ENCODE assay signal across 11 cellular contexts in the genomic region with DNA sequence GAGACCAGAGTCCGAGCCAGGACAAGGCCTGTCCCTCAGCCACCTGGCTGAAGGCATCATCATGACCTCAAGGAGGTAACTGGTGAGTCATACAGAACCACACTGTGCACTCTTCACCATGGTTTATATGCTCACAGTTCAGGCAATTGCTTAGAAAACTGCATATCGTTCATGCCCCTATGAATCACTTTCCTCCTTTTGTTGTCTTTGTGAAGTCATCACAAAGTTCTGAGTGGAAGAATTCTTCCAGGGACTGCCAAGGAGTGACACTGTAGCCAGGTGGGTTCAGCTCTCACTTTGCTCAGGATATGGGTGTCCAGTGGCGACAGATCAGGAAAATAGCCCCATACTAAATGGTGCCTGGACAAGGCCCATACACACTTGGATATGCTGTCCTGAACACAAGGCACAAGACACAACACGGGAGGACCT.
DNase-seq lines count a peak whose midpoint lies in the region; ATAC-seq, FAIRE-seq and TF ChIP-seq lines count a peak whose summit lies in the region.
"Had no signal": no experiment of that assay in that cellular context is flagged by ENCODE, and none has a peak within 500 bp of the region (broad histone marks: within the 10 kb centered on the region; RNA-seq: fewer than 3 reads in every experiment).

No MANE protein-coding gene starts in this region.

- H3K36me3 ChIP-seq in SJCRH30 = no peaks in the 10 kb centered on the region
- no peaks in the 10 kb centered on the region for H3K36me3 ChIP-seq in endothelial cell of umbilical vein (ENCODE audit: control insufficient read depth in 2 of 2, extremely low read depth in 1 of 2, insufficient read depth in 2 of 2, low read length in 2 of 2)
- H3K36me3 ChIP-seq in trophoblast cell (ENCODE audit: control insufficient read depth in 1 of 2, insufficient read depth in 2 of 2, low read length in 2 of 2) = peaks cover 0 to 2% of the 10 kb centered on the region in 2 experiments

- H4K91ac ChIP-seq in trophoblast cell (ENCODE audit: low read depth, low read length) = no peak overlapping the region

- peak overlapping the region; percentile 37 for H3K4me2 ChIP-seq in endothelial cell of umbilical vein (ENCODE audit: insufficient read depth, low read length)
- no peak overlapping the region for H3K4me2 ChIP-seq in trophoblast cell (ENCODE audit: low read length)

- intact Hi-C loops in endothelial cell of umbilical vein (cut with micrococcal nuclease) = loop anchor here (1.0 to 2.0 kb wide), 5 partner anchors 83 to 284 kb away; a partner anchor contains a TSS

- WGBS in trophoblast cell (ENCODE audit: extremely low coverage, insufficient coverage, insufficient read length) = no CpG with 5 or more reads among the region's 4 CpGs

- H2BK12ac ChIP-seq in trophoblast cell (ENCODE audit: low read length) = no peak overlapping the region

- H3K23ac ChIP-seq in trophoblast cell (ENCODE audit: low read length) = no peak overlapping the region

- no peaks in the 10 kb centered on the region for H3K79me1 ChIP-seq in trophoblast cell (ENCODE audit: low read length)

- no peak for TF ChIP-seq CTCF in endothelial cell of umbilical vein (IDR thresholded peaks at IDR 0.05; ENCODE audit: extremely low read depth in 1 of 2, insufficient read depth in 1 of 2, low read depth in 1 of 2, low read length in 2 of 2)

- no peak overlapping the region for H2AK5ac ChIP-seq in trophoblast cell (ENCODE audit: low read length)

- dilution Hi-C loops in endothelial cell of umbilical vein (cut with MboI; ENCODE audit: extremely low pct_ligation_motif_present, low sequenced_read_pairs) = no loop called here

- H3K4ac ChIP-seq in trophoblast cell (ENCODE audit: low read depth, low read length) = no peak overlapping the region

- CTCF ChIA-PET in endothelial cell of umbilical vein (lab: Charles Lee) = interaction anchor here (1.1 to 1.3 kb wide), 2 partner anchors 92 to 147 kb away, joined by 3 to 4 read pairs; a partner anchor contains a TSS

- H3K14ac ChIP-seq in trophoblast cell (ENCODE audit: low read length) = no peak overlapping the region

- H3K9ac ChIP-seq in endothelial cell of umbilical vein (replicated peaks; ENCODE audit: extremely low read depth, insufficient read depth, low read length) = peak overlapping the region; percentile 44
- H3K9ac ChIP-seq in trophoblast cell (ENCODE audit: low read length) = no peak overlapping the region

- H3K9me3 ChIP-seq in SJCRH30 (replicated peaks) (no peaks in the 10 kb centered on the region), endothelial cell of umbilical vein (replicated peaks; ENCODE audit: control insufficient read depth, insufficient read depth, low read length) (no peaks in the 10 kb centered on the region), trophoblast cell (ENCODE audit: insufficient read depth, low read depth, low read length) (peaks cover 6% of the 10 kb centered on the region)

- no peak overlapping the region for H2BK5ac ChIP-seq in trophoblast cell (ENCODE audit: low read depth, low read length, poor library complexity)

- H3K4me3 ChIP-seq in SJCRH30 (no peak overlapping the region), endothelial cell of umbilical vein (replicated peaks in 1 of 3; ENCODE audit: insufficient read depth in 1 of 3, low read depth in 1 of 3, low read length in 3 of 3) (no peak overlapping the region), trophoblast cell (ENCODE audit: low read depth, low read length) (no peak overlapping the region)

- H3K4me1 ChIP-seq in SJCRH30 (peaks cover 4% of the 10 kb centered on the region; the same call in 1 of the 2 replicates), endothelial cell of umbilical vein (ENCODE audit: control insufficient read depth, extremely low read depth, insufficient read depth, low read length) (peaks cover 22% of the 10 kb centered on the region), trophoblast cell (ENCODE audit: control insufficient read depth in 1 of 2, insufficient read depth in 2 of 2, low read length in 2 of 2) (no peaks in the 10 kb centered on the region)

- no peak overlapping the region for H3K18ac ChIP-seq in trophoblast cell (ENCODE audit: low read length)

- no peaks in the 10 kb centered on the region for H3K9me1 ChIP-seq in endothelial cell of umbilical vein (replicated peaks; ENCODE audit: control insufficient read depth, extremely low read depth, insufficient read depth, low read length)

- H4K8ac ChIP-seq in trophoblast cell (ENCODE audit: low read depth, low read length) = no peak overlapping the region

- H3K27me3 ChIP-seq in SJCRH30 (no peaks in the 10 kb centered on the region), endothelial cell of umbilical vein (ENCODE audit: control insufficient read depth in 2 of 2, insufficient read depth in 2 of 2, low read length in 2 of 2) (no peaks in the 10 kb centered on the region), trophoblast cell (ENCODE audit: insufficient read depth, low read length) (no peaks in the 10 kb centered on the region)

- peaks cover 2% of the 10 kb centered on the region for H3K79me2 ChIP-seq in endothelial cell of umbilical vein (ENCODE audit: control insufficient read depth, insufficient read depth, low read length)
- H3K79me2 ChIP-seq in trophoblast cell (ENCODE audit: control insufficient read depth, insufficient read depth, low read length, poor library complexity) = no peaks in the 10 kb centered on the region

- H3K27ac ChIP-seq in SJCRH30 = no peak overlapping the region
- H3K27ac ChIP-seq in endothelial cell of umbilical vein (ENCODE audit: insufficient read depth, low read depth, low read length) = peak overlapping the region; percentile 95
- no peak overlapping the region for H3K27ac ChIP-seq in trophoblast cell (ENCODE audit: low read depth, low read length)

- POLR2A ChIA-PET in endothelial cell of umbilical vein (lab: Charles Lee) = no interaction called here

- DNase-seq in GM12892 (ENCODE audit: insufficient read length) (no peak), SJCRH30 (peak; percentile 8 to 9), endothelial cell of umbilical vein (ENCODE audit: low read depth, low spot score) (peak; percentile 93), trophoblast cell (peak; percentile 56 to 84)
- DNase-seq: MV-4-11; stimulated activated CD4-positive, alpha-beta T cell treated with anti-CD3 and anti-CD28 coated beads, Interleukin-2, amount 100 ng/mL, for 48 hours had no signal

- H4K12ac ChIP-seq in trophoblast cell (ENCODE audit: low read depth, low read length) = no peak overlapping the region

- ATAC-seq in GM19397 (IDR thresholded peaks at IDR 0.05; ENCODE audit: unreplicated experiment) (no peak), HG02870 (IDR thresholded peaks at IDR 0.05; ENCODE audit: unreplicated experiment) (no peak), GM18868 (IDR thresholded peaks at IDR 0.05; ENCODE audit: unreplicated experiment) (no peak), HG03045 (IDR thresholded peaks at IDR 0.05; ENCODE audit: unreplicated experiment) (no peak)
- ATAC-seq: left lobe of liver had no signal

- no peak for TF ChIP-seq POLR2A in GM12892 (IDR thresholded peaks at IDR 0.05; ENCODE audit: low read depth, low read length)
- no peak for TF ChIP-seq POLR2A in endothelial cell of umbilical vein (IDR thresholded peaks at IDR 0.05; ENCODE audit: low read depth, low read length)

- no TSS peak for BruUV-seq in endothelial cell of umbilical vein (replicated peaks; lab: Mats Ljungman, UMichigan)

- H4K20me1 ChIP-seq in endothelial cell of umbilical vein (replicated peaks; ENCODE audit: control insufficient read depth, extremely low read depth, insufficient read depth, low read length) = no peaks in the 10 kb centered on the region

- FAIRE-seq in GM12892 (lab: Jason Lieb, UNC) = peak; percentile 48
- FAIRE-seq in endothelial cell of umbilical vein (lab: Jason Lieb, UNC) = peak; percentile 99

- no peak overlapping the region for H2BK120ac ChIP-seq in trophoblast cell (ENCODE audit: insufficient read depth, low read length, poor library complexity)

- no peak overlapping the region for H2AFZ ChIP-seq in endothelial cell of umbilical vein (ENCODE audit: low read depth, low read length)
- H2AFZ ChIP-seq in trophoblast cell (ENCODE audit: insufficient read depth, low read length, poor library complexity) = no peak overlapping the region

TF ChIP-seq in endothelial cell of umbilical vein, 7 proteins besides CTCF, POLR2A, EP300 and RAD21:
- TF ChIP-seq MYC (IDR thresholded peaks at IDR 0.05; ENCODE audit: low read depth, low read length) (no peak), POLR2AphosphoS5 (IDR thresholded peaks at IDR 0.05; ENCODE audit: insufficient read depth, low read depth, low read length) (peak; percentile 74), EZH2 (IDR thresholded peaks at IDR 0.05; ENCODE audit: borderline replicate concordance, low read depth, low read length, severe bottlenecking) (no peak), FOS (IDR thresholded peaks at IDR 0.05; ENCODE audit: borderline replicate concordance, insufficient read depth, low read length) (peak; percentile 100), GATA2 (IDR thresholded peaks at IDR 0.05; ENCODE audit: insufficient read depth, insufficient read length, low read depth, low read length) (peak; percentile 54), JUN (IDR thresholded peaks at IDR 0.05; ENCODE audit: borderline replicate concordance, insufficient read depth, insufficient read length, low read depth) (peak; percentile 99)
- TF ChIP-seq, protein P1, sequence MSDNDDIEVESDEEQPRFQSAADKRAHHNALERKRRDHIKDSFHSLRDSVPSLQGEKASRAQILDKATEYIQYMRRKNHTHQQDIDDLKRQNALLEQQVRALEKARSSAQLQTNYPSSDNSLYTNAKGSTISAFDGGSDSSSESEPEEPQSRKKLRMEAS (IDR thresholded peaks at IDR 0.05; ENCODE audit: insufficient read depth, insufficient read length) = no peak
